10 cellular contexts compared by ENCODE assay signal in genomic region chr6:137102851-137103492, GRCh38. TPM values are rescaled to one million over a fixed set of nuclear protein-coding genes. Genes with fewer than 3 reads are reported as not detected.
DNase-seq lines count a peak whose midpoint lies in the region; ATAC-seq and TF ChIP-seq lines count a peak whose summit lies in the region.
"Had no signal": no experiment of that assay in that cellular context is flagged by ENCODE, and none has a peak within 500 bp of the region (broad histone marks: within the 10 kb centered on the region; RNA-seq: fewer than 3 reads in every experiment).

No MANE protein-coding gene starts in this region.

- peak in 4 of 5 donors; percentile 6 to 41 (median 29) for DNase-seq in CD4-positive, alpha-beta memory T cell
- DNase-seq in activated B cell treated with CpG ODN at 0.5 μM for 24 hours, result no peak
- no peak for DNase-seq in activated T-helper 2 cell treated with anti-CD3 and anti-CD28 coated beads, Interferon-gamma antibody, Interleukin-2, Interleukin-4, amounts not matched to agents 10 μg/mL and 5 μg/mL and 100 μg/mL, durations not matched to agents 14 hours and 24 hours and 36 hours (ENCODE audit: low spot score)
- no peak for DNase-seq in SHP77 treated with DMSO at 0.1 percent for 48 hours (lab: John Stamatoyannopoulos, UW)
- no peak for DNase-seq in NCI-H1105 (lab: John Stamatoyannopoulos, UW)
- no peak for DNase-seq in head of caudate nucleus

- no peaks in the 10 kb centered on the region for H3K27me3 ChIP-seq in CD4-positive, alpha-beta memory T cell (ENCODE audit: insufficient read depth, low read length)

- TF ChIP-seq CTCF in activated B cell treated with CpG ODN at 0.5 μM for 24 hours (IDR thresholded peaks at IDR 0.05), result no peak

- no peaks in the 10 kb centered on the region for H3K9me3 ChIP-seq in CD4-positive, alpha-beta memory T cell (ENCODE audit: control insufficient read depth in 1 of 2, low read length in 2 of 2)

- H3K27me3 Mint-ChIP-seq in CD4-positive, alpha-beta memory T cell, result no peaks in the 10 kb centered on the region
- no peaks in the 10 kb centered on the region for H3K27me3 Mint-ChIP-seq in activated B cell treated with CpG ODN at 0.5 μM for 24 hours
- H3K27me3 Mint-ChIP-seq in activated T-helper 2 cell treated with anti-CD3 and anti-CD28 coated beads, Interferon-gamma antibody, Interleukin-2, Interleukin-4, amounts not matched to agents 10 μg/mL and 5 μg/mL and 100 μg/mL, durations not matched to agents 14 hours and 24 hours and 36 hours (ENCODE audit: low read depth), result no peaks in the 10 kb centered on the region

- H3K36me3 ChIP-seq in CD4-positive, alpha-beta memory T cell (ENCODE audit: insufficient read depth, low read length), result no peaks in the 10 kb centered on the region

- peaks cover 35% of the 10 kb centered on the region for H3K4me1 ChIP-seq in CD4-positive, alpha-beta memory T cell (ENCODE audit: insufficient read depth, low read length)

- ATAC-seq in GM19035 (IDR thresholded peaks at IDR 0.05; ENCODE audit: unreplicated experiment), result peak; percentile 90
- peak; percentile 77 for ATAC-seq in HG02970 (IDR thresholded peaks at IDR 0.05; ENCODE audit: low FRiP score, unreplicated experiment)
- peak; percentile 81 for ATAC-seq in activated B cell treated with CpG ODN at 0.5 μM for 24 hours (ENCODE audit: low read depth)

- peak overlapping the region in 4 of 7 donors; percentile 1 to 76 (median 17) for H3K27ac Mint-ChIP-seq in CD4-positive, alpha-beta memory T cell
- H3K27ac Mint-ChIP-seq in activated B cell treated with CpG ODN at 0.5 μM for 24 hours, result peak overlapping the region; percentile 98
- H3K27ac Mint-ChIP-seq in activated T-helper 2 cell treated with anti-CD3 and anti-CD28 coated beads, Interferon-gamma antibody, Interleukin-2, Interleukin-4, amounts not matched to agents 10 μg/mL and 5 μg/mL and 100 μg/mL, durations not matched to agents 14 hours and 24 hours and 36 hours, result no peak overlapping the region

- CTCF ChIA-PET in CD4-positive, alpha-beta memory T cell (lab: Charles Lee; ENCODE audit: partially characterized antibody), result interaction anchor here (1.5 to 1.9 kb wide), 2 partner anchors 9 to 63 kb away, joined by 6 to 8 read pairs; no protein-coding TSS in a partner anchor
- CTCF ChIA-PET in activated B cell treated with CpG ODN at 0.5 μM for 24 hours (lab: Charles Lee), result interaction anchor here (0.9 to 2.2 kb wide), 8 partner anchors 9 to 324 kb away, joined by 3 to 26 read pairs (median 6); no protein-coding TSS in a partner anchor

- peak overlapping the region in 2 of 8 donors; percentile 16 to 20 for H3K4me3 Mint-ChIP-seq in CD4-positive, alpha-beta memory T cell
- peak overlapping the region; percentile 80 for H3K4me3 Mint-ChIP-seq in activated B cell treated with CpG ODN at 0.5 μM for 24 hours
- no peak overlapping the region for H3K4me3 Mint-ChIP-seq in activated T-helper 2 cell treated with anti-CD3 and anti-CD28 coated beads, Interferon-gamma antibody, Interleukin-2, Interleukin-4, amounts not matched to agents 10 μg/mL and 5 μg/mL and 100 μg/mL, durations not matched to agents 14 hours and 24 hours and 36 hours (ENCODE audit: low read depth)

- H3K27ac ChIP-seq in CD4-positive, alpha-beta memory T cell (ENCODE audit: low read depth, low read length), result no peak overlapping the region
- H3K27ac ChIP-seq: coronary artery had no signal

- intact Hi-C loops in CD4-positive, alpha-beta memory T cell (cut with micrococcal nuclease), result no loop called here
- intact Hi-C loops in activated B cell treated with CpG ODN at 0.5 μM for 24 hours (cut with micrococcal nuclease) (loop anchor here (1.0 to 10.0 kb wide), 12 partner anchors 8 to 1606 kb away; partner anchors contain the start of genes AHI1, IFNGR1 and TNFAIP3), head of caudate nucleus (cut with DNase I) (no loop called here)
- intact Hi-C loops in activated T-helper 2 cell treated with anti-CD3 and anti-CD28 coated beads, Interferon-gamma antibody, Interleukin-2, Interleukin-4, amounts not matched to agents 10 μg/mL and 5 μg/mL and 100 μg/mL, durations not matched to agents 14 hours and 24 hours and 36 hours (cut with micrococcal nuclease), result loop anchor here (5.0 kb wide), 2 partner anchors 54 to 114 kb away; partner anchors contain the start of gene IFNGR1

- H3K9me3 Mint-ChIP-seq in CD4-positive, alpha-beta memory T cell, result peaks cover 0 to 12% (median 2%) of the 10 kb centered on the region in 8 donors
- peaks cover 6% of the 10 kb centered on the region for H3K9me3 Mint-ChIP-seq in activated B cell treated with CpG ODN at 0.5 μM for 24 hours
- peaks cover 7% of the 10 kb centered on the region for H3K9me3 Mint-ChIP-seq in activated T-helper 2 cell treated with anti-CD3 and anti-CD28 coated beads, Interferon-gamma antibody, Interleukin-2, Interleukin-4, amounts not matched to agents 10 μg/mL and 5 μg/mL and 100 μg/mL, durations not matched to agents 14 hours and 24 hours and 36 hours

- H3K36me3 Mint-ChIP-seq in CD4-positive, alpha-beta memory T cell, result no peaks in the 10 kb centered on the region
- H3K36me3 Mint-ChIP-seq in activated B cell treated with CpG ODN at 0.5 μM for 24 hours (ENCODE audit: low read depth), result no peaks in the 10 kb centered on the region
- H3K36me3 Mint-ChIP-seq in activated T-helper 2 cell treated with anti-CD3 and anti-CD28 coated beads, Interferon-gamma antibody, Interleukin-2, Interleukin-4, amounts not matched to agents 10 μg/mL and 5 μg/mL and 100 μg/mL, durations not matched to agents 14 hours and 24 hours and 36 hours (ENCODE audit: low read depth), result no peaks in the 10 kb centered on the region

- POLR2A ChIA-PET in CD4-positive, alpha-beta memory T cell (lab: Charles Lee; ENCODE audit: partially characterized antibody), result interaction anchor here (1.3 to 1.4 kb wide), 2 partner anchors 9 to 63 kb away, joined by 3 to 4 read pairs; no protein-coding TSS in a partner anchor
- POLR2A ChIA-PET in activated B cell treated with CpG ODN at 0.5 μM for 24 hours (lab: Charles Lee), result interaction anchor here (0.6 to 3.9 kb wide), 23 partner anchors 8 to 729 kb away, joined by 3 to 45 read pairs (median 4); no protein-coding TSS in a partner anchor

- H3K4me3 ChIP-seq in CD4-positive, alpha-beta memory T cell (ENCODE audit: low read length in 2 of 2), result no peak overlapping the region
- H3K4me3 ChIP-seq: coronary artery had no signal

- peaks cover 21 to 50% (median 32%) of the 10 kb centered on the region in 4 donors for H3K4me1 Mint-ChIP-seq in CD4-positive, alpha-beta memory T cell
- peaks cover 93% of the 10 kb centered on the region for H3K4me1 Mint-ChIP-seq in activated B cell treated with CpG ODN at 0.5 μM for 24 hours
- H3K4me1 Mint-ChIP-seq in activated T-helper 2 cell treated with anti-CD3 and anti-CD28 coated beads, Interferon-gamma antibody, Interleukin-2, Interleukin-4, amounts not matched to agents 10 μg/mL and 5 μg/mL and 100 μg/mL, durations not matched to agents 14 hours and 24 hours and 36 hours (ENCODE audit: low read depth), result peaks cover 15% of the 10 kb centered on the region

RNA-seq across cellular contexts. Expression of gene IL20RA, which starts 58.2 kb away (rescaled TPM):
- total RNA-seq in CD4-positive, alpha-beta memory T cell, result not detected
- polyA plus RNA-seq in CD4-positive, alpha-beta memory T cell, result not detected
- total RNA-seq in activated B cell treated with CpG ODN at 0.5 μM for 24 hours, result not detected in 2 replicates
- not detected in 2 replicates for total RNA-seq in activated T-helper 2 cell treated with anti-CD3 and anti-CD28 coated beads, Interferon-gamma antibody, Interleukin-2, Interleukin-4, amounts not matched to agents 10 μg/mL and 5 μg/mL and 100 μg/mL, durations not matched to agents 14 hours and 24 hours and 36 hours
- total RNA-seq: T-helper 1 cell treated with Interleukin-12 subunit alpha and Interleukin-12 subunit beta and Interleukin-4 antibody, amounts not matched to agents 30 ng/mL and 1 ng/mL, for 36 hours had no signal

Comparison
In these comparisons a context has a peak if more than half of its experiments do, and no peak if none do; other contexts are left out.
1. DNase-seq: peak in CD4-positive, alpha-beta memory T cell (4 of 5); none in activated B cell treated with CpG ODN at 0.5 μM for 24 hours (single experiment), activated T-helper 2 cell treated with anti-CD3 and anti-CD28 coated beads, Interferon-gamma antibody, Interleukin-2, Interleukin-4, amounts not matched to agents 10 μg/mL and 5 μg/mL and 100 μg/mL, durations not matched to agents 14 hours and 24 hours and 36 hours (single experiment), SHP77 treated with DMSO at 0.1 percent for 48 hours (single experiment), NCI-H1105 (single experiment) and head of caudate nucleus (0 of 42).
2. intact Hi-C loops: an anchor here in activated B cell treated with CpG ODN at 0.5 μM for 24 hours (1.0 to 10.0 kb wide) and activated T-helper 2 cell treated with anti-CD3 and anti-CD28 coated beads, Interferon-gamma antibody, Interleukin-2, Interleukin-4, amounts not matched to agents 10 μg/mL and 5 μg/mL and 100 μg/mL, durations not matched to agents 14 hours and 24 hours and 36 hours (5.0 kb wide); none called in CD4-positive, alpha-beta memory T cell and head of caudate nucleus.
3. Peak in every context shown above with its lines, with median percentiles within 50 percentile points of each other: ATAC-seq.